Comparison of ENCODE assay signal across 2 cellular contexts in genomic region chr21:41952568-41953248, GRCh38.
TF ChIP-seq lines count a peak whose summit lies in the region.

No MANE protein-coding gene starts in this region.

TF ChIP-seq in SK-N-SH, 30 proteins besides CTCF, POLR2A, EP300 and RAD21 (continued from another document):
- TF ChIP-seq USF2 (IDR thresholded peaks at IDR 0.05; ENCODE audit: borderline replicate concordance, low read depth, low read length) (no peak), YY1 (IDR thresholded peaks at IDR 0.05; ENCODE audit: low read depth) (no peak)

TF ChIP-seq in SK-N-SH treated with all-trans-retinoic acid at 6 μM for 48 hours, 23 proteins besides CTCF, POLR2A, EP300 and RAD21 (continued from another document):
- TF ChIP-seq TSHZ2 (CRISPR knock-in tag; IDR thresholded peaks at IDR 0.05) (no peak), TOX (CRISPR knock-in tag; IDR thresholded peaks at IDR 0.05; ENCODE audit: borderline replicate concordance) (no peak)
